8 cellular contexts compared by ENCODE assay signal in the genomic region with DNA sequence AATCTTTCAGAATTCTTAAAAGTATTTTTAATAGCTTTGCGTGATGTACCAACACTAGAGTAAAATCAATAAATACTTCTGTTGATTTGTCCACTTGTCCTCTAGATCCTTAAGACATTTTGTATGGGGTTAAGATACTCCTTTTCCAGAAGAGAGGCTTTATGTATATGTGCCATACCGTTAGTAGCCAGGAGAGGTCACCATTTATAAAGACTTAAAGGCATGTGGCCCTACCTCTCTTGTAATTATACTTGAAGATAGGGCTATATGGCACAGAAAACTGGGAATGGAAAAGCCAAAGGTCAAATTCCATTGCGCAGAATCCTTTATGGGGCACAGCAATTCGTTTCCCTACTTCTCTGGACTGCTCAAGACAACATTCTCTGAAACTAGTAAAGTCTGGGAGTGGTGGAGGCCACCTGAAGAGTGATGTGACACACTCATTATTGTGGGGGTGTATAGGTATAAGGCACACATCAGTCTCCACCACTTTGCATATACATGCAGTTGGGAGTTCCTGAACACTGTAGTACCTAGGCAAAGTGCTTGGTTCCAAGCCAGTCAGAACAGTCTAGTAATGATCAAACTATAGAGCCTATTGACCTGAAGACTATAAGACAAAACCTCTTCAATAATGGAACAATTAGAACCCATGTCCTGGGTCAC.
DNase-seq lines count a peak whose midpoint lies in the region; ATAC-seq and TF ChIP-seq lines count a peak whose summit lies in the region.

No MANE protein-coding gene starts in this region.

- TF ChIP-seq CTCF in fibroblast of lung (conservative IDR thresholded peaks at IDR 0.05 in 1 of 2, IDR thresholded peaks at IDR 0.05 in 1 of 2; ENCODE audit: low read depth in 1 of 2, low read length in 2 of 2), result peak; percentile 63 to 81

- peak; percentile 96 for ATAC-seq in SK-N-SH treated with all-trans-retinoic acid at 6 μM for 48 hours

- no peak overlapping the region for H2BK12ac ChIP-seq in neuronal stem cell (ENCODE audit: low read length)

- no peak overlapping the region for H2AK5ac ChIP-seq in neuronal stem cell (ENCODE audit: low read depth, low read length)

- H3K36me3 ChIP-seq in HAP-1 (replicated peaks) (no peaks in the 10 kb centered on the region), fibroblast of lung (ENCODE audit: control insufficient read depth, insufficient read depth, low read length) (no peaks in the 10 kb centered on the region), neuronal stem cell (replicated peaks in 1 of 2; ENCODE audit: control insufficient read depth in 2 of 2, insufficient read depth in 2 of 2, low read length in 2 of 2) (no peaks in the 10 kb centered on the region)

- no peak overlapping the region for H3K18ac ChIP-seq in neuronal stem cell (ENCODE audit: low read length)

- H3K23ac ChIP-seq in neuronal stem cell (ENCODE audit: low read depth, low read length, poor library complexity), result no peak overlapping the region

- H3K27me3 ChIP-seq in HAP-1 (ENCODE audit: low read depth) (no peaks in the 10 kb centered on the region), fibroblast of lung (ENCODE audit: control insufficient read depth, insufficient read depth, low read length) (no peaks in the 10 kb centered on the region), neuronal stem cell (ENCODE audit: control insufficient read depth in 3 of 3, insufficient read depth in 3 of 3, low read depth in 1 of 3, low read length in 3 of 3) (no peaks in the 10 kb centered on the region)

- H3K9me3 ChIP-seq in HAP-1 (no peaks in the 10 kb centered on the region), fibroblast of lung (ENCODE audit: control insufficient read depth, insufficient read depth, low read depth, low read length) (no peaks in the 10 kb centered on the region), neuronal stem cell (replicated peaks in 1 of 2; ENCODE audit: control insufficient read depth in 2 of 2, insufficient read depth in 1 of 2, low read depth in 1 of 2, low read length in 2 of 2) (no peaks in the 10 kb centered on the region)

- in situ Hi-C loops in HAP-1 (cut with MboI; ENCODE audit: low sequenced_read_pairs), result no loop called here

- H4K8ac ChIP-seq in neuronal stem cell (ENCODE audit: low read depth, low read length), result no peak overlapping the region

- no peaks in the 10 kb centered on the region for H3K79me2 ChIP-seq in fibroblast of lung (ENCODE audit: control insufficient read depth, insufficient read depth, low read length)

- no peaks in the 10 kb centered on the region for H4K20me1 ChIP-seq in fibroblast of lung (ENCODE audit: control insufficient read depth, extremely low read depth, insufficient read depth, low read length)

- WGBS in neuronal stem cell (ENCODE audit: extremely low coverage in 2 of 2, insufficient read length in 2 of 2, insufficient replicate concordance in 1 of 2), 2 donors, result no CpG with 5 or more reads among the region's 4 CpGs

- no peak overlapping the region for H2BK15ac ChIP-seq in neuronal stem cell (ENCODE audit: low read length)

- H3K79me1 ChIP-seq in neuronal stem cell (ENCODE audit: low read depth, low read length), result no peaks in the 10 kb centered on the region

- H3K14ac ChIP-seq in neuronal stem cell (ENCODE audit: low read length), result no peak overlapping the region

- H2AFZ ChIP-seq in fibroblast of lung (ENCODE audit: low read length), result no peak overlapping the region
- no peak overlapping the region for H2AFZ ChIP-seq in neuronal stem cell (ENCODE audit: low read length)

- no peak overlapping the region for H2BK120ac ChIP-seq in neuronal stem cell (ENCODE audit: low read depth, low read length)

- H3K4me1 ChIP-seq in HAP-1 (peaks cover 10% of the 10 kb centered on the region), fibroblast of lung (ENCODE audit: control insufficient read depth, extremely low read depth, insufficient read depth, low read length) (no peaks in the 10 kb centered on the region), neuronal stem cell (ENCODE audit: control insufficient read depth in 2 of 2, insufficient read depth in 1 of 2, low read depth in 1 of 2, low read length in 2 of 2) (no peaks in the 10 kb centered on the region)

- DNase-seq in stimulated activated CD4-positive, alpha-beta T cell treated with anti-CD3 and anti-CD28 coated beads, TNF-alpha, amount 100 ng/mL, for 48 hours (ENCODE audit: low read depth in 3 of 3), result peak in 2 of 3 donors; percentile 4 to 5
- DNase-seq in stimulated activated CD4-positive, alpha-beta T cell treated with anti-CD3 and anti-CD28 coated beads, Interleukin-12 subunit alpha, Interleukin-12 subunit beta, amount 100 ng/mL, for 4 hours, result no peak
- DNase-seq in HAP-1 (ENCODE audit: low spot score in 2 of 2) (peak; percentile 77 to 79), LoVo (ENCODE audit: low spot score) (peak; percentile 65), fibroblast of lung (ENCODE audit: low read depth in 2 of 2) (peak; percentile 48 to 75), neuronal stem cell (ENCODE audit: low spot score) (peak; percentile 58)
- no peak for DNase-seq in stimulated activated CD4-positive, alpha-beta T cell treated with anti-CD3 and anti-CD28 coated beads, Interleukin-2, amount 100 ng/mL, for 24 hours

- no peak overlapping the region for H3K4me3 ChIP-seq in HAP-1
- H3K4me3 ChIP-seq in fibroblast of lung (replicated peaks in 1 of 4; ENCODE audit: control extremely low read depth in 1 of 4, insufficient read depth in 1 of 4, low read depth in 3 of 4, low read length in 4 of 4), result no peak overlapping the region
- no peak overlapping the region for H3K4me3 ChIP-seq in neuronal stem cell (ENCODE audit: low read length in 2 of 2)

- no peak overlapping the region for H3K9ac ChIP-seq in fibroblast of lung (ENCODE audit: insufficient read depth, low read length)
- no peak overlapping the region for H3K9ac ChIP-seq in neuronal stem cell (ENCODE audit: low read depth, low read length, poor library complexity)

- H3K4me2 ChIP-seq in fibroblast of lung (ENCODE audit: extremely low read depth, insufficient read depth, low read length) (no peak overlapping the region), neuronal stem cell (ENCODE audit: insufficient read depth, low read length, poor library complexity, severe bottlenecking) (no peak overlapping the region)

- H2BK5ac ChIP-seq in neuronal stem cell (ENCODE audit: low read length), result no peak overlapping the region

- no peak overlapping the region for H3K4ac ChIP-seq in neuronal stem cell (ENCODE audit: low read length)

- no peak overlapping the region for H4K91ac ChIP-seq in neuronal stem cell (ENCODE audit: low read depth, low read length, poor library complexity)

- no peak overlapping the region for H3K27ac ChIP-seq in fibroblast of lung (ENCODE audit: insufficient read depth, low read length)
- no peak overlapping the region for H3K27ac ChIP-seq in neuronal stem cell (replicated peaks; ENCODE audit: low read length)

TF ChIP-seq in SK-N-SH treated with all-trans-retinoic acid at 6 μM for 48 hours, 23 proteins besides CTCF, POLR2A, EP300 and RAD21 (continues in another document):
- TF ChIP-seq TOX (CRISPR knock-in tag; IDR thresholded peaks at IDR 0.05; ENCODE audit: borderline replicate concordance) (no peak), ISL1 (CRISPR knock-in tag; IDR thresholded peaks at IDR 0.05) (no peak), ZNF8 (CRISPR knock-in tag; IDR thresholded peaks at IDR 0.05) (no peak), ESRRG (CRISPR knock-in tag; IDR thresholded peaks at IDR 0.05) (no peak), OSR1 (CRISPR knock-in tag; IDR thresholded peaks at IDR 0.05) (no peak), ZNF70 (CRISPR knock-in tag; IDR thresholded peaks at IDR 0.05) (no peak), ZFP30 (CRISPR knock-in tag; IDR thresholded peaks at IDR 0.05) (no peak), ZFP3 (CRISPR knock-in tag; IDR thresholded peaks at IDR 0.05) (no peak)
- TF ChIP-seq, protein P1, sequence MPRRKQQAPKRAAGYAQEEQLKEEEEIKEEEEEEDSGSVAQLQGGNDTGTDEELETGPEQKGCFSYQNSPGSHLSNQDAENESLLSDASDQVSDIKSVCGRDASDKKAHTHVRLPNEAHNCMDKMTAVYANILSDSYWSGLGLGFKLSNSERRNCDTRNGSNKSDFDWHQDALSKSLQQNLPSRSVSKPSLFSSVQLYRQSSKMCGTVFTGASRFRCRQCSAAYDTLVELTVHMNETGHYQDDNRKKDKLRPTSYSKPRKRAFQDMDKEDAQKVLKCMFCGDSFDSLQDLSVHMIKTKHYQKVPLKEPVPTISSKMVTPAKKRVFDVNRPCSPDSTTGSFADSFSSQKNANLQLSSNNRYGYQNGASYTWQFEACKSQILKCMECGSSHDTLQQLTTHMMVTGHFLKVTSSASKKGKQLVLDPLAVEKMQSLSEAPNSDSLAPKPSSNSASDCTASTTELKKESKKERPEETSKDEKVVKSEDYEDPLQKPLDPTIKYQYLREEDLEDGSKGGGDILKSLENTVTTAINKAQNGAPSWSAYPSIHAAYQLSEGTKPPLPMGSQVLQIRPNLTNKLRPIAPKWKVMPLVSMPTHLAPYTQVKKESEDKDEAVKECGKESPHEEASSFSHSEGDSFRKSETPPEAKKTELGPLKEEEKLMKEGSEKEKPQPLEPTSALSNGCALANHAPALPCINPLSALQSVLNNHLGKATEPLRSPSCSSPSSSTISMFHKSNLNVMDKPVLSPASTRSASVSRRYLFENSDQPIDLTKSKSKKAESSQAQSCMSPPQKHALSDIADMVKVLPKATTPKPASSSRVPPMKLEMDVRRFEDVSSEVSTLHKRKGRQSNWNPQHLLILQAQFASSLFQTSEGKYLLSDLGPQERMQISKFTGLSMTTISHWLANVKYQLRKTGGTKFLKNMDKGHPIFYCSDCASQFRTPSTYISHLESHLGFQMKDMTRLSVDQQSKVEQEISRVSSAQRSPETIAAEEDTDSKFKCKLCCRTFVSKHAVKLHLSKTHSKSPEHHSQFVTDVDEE (CRISPR knock-in tag; IDR thresholded peaks at IDR 0.05), result no peak
- TF ChIP-seq, protein P2, sequence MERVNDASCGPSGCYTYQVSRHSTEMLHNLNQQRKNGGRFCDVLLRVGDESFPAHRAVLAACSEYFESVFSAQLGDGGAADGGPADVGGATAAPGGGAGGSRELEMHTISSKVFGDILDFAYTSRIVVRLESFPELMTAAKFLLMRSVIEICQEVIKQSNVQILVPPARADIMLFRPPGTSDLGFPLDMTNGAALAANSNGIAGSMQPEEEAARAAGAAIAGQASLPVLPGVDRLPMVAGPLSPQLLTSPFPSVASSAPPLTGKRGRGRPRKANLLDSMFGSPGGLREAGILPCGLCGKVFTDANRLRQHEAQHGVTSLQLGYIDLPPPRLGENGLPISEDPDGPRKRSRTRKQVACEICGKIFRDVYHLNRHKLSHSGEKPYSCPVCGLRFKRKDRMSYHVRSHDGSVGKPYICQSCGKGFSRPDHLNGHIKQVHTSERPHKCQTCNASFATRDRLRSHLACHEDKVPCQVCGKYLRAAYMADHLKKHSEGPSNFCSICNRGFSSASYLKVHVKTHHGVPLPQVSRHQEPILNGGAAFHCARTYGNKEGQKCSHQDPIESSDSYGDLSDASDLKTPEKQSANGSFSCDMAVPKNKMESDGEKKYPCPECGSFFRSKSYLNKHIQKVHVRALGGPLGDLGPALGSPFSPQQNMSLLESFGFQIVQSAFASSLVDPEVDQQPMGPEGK (CRISPR knock-in tag; IDR thresholded peaks at IDR 0.05; ENCODE audit: borderline replicate concordance), result no peak

Comparison
In these comparisons a context has a peak if more than half of its experiments do, and no peak if none do; other contexts are left out.
1. DNase-seq: peak in stimulated activated CD4-positive, alpha-beta T cell treated with anti-CD3 and anti-CD28 coated beads, TNF-alpha, amount 100 ng/mL, for 48 hours (2 of 3), HAP-1 (2 of 2), LoVo (single experiment), fibroblast of lung (2 of 2) and neuronal stem cell (single experiment); none in stimulated activated CD4-positive, alpha-beta T cell treated with anti-CD3 and anti-CD28 coated beads, Interleukin-12 subunit alpha, Interleukin-12 subunit beta, amount 100 ng/mL, for 4 hours (single experiment) and stimulated activated CD4-positive, alpha-beta T cell treated with anti-CD3 and anti-CD28 coated beads, Interleukin-2, amount 100 ng/mL, for 24 hours (0 of 2).